ENCODE assay signal across 1 cellular context in genomic region chr22:41713004-41713403, GRCh38.
TF ChIP-seq lines count a peak whose summit lies in the region.

No MANE protein-coding gene starts in this region.

TF ChIP-seq in K562, 482 proteins besides CTCF, POLR2A, EP300 and RAD21 (continued from another document):
- TF ChIP-seq ARID4B (CRISPR knock-in tag; IDR thresholded peaks at IDR 0.05), result no peak
- peak; percentile 62 for TF ChIP-seq FOSL1 (tag; conservative IDR thresholded peaks at IDR 0.05)
- TF ChIP-seq GTF2F1 (IDR thresholded peaks at IDR 0.05; ENCODE audit: low read depth, low read length), result no peak
- TF ChIP-seq JUND (IDR thresholded peaks at IDR 0.05; ENCODE audit: borderline replicate concordance, low read depth, low read length), result peak; percentile 64; the same call in 1 of the 2 replicates
- peak; percentile 41; the same call in 1 of the 3 replicates for TF ChIP-seq JUND (tag; IDR thresholded peaks at IDR 0.05; ENCODE audit: borderline replicate concordance, low read depth, low read length)
- 0 out of 2 replicates have a peak, but pooled peaks have one; percentile 13 for TF ChIP-seq ARID1B (IDR thresholded peaks at IDR 0.05)
TF ChIP-seq in K562: peak in this region for 7.
